ENCODE assay signal across 31 cellular contexts in the genomic region with DNA sequence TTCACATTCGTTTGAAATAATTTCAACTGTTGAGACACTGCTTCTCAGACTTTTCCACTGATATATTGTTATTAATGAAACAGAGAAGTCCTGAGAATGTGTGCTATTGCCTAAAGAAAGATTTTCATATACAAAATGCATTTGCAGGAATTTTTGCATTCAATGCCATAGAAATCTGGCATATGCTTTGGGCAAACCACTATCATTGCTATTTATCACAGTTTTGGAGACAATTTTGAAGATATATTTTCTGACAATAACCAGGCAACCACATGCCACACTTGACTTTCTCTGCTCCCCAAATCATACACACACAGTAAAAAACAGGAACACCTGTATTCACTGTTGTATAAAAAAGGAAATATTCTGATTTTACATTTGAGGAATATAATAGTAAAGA.
DNase-seq lines count a peak whose midpoint lies in the region; ATAC-seq and TF ChIP-seq lines count a peak whose summit lies in the region.
"Had no signal": no experiment of that assay in that cellular context is flagged by ENCODE, and none has a peak within 500 bp of the region (broad histone marks: within the 10 kb centered on the region; RNA-seq: fewer than 3 reads in every experiment).

No MANE protein-coding gene starts in this region.

- H2BK12ac ChIP-seq in H9 (ENCODE audit: insufficient read length, low read depth, low read length) = no peak overlapping the region

- POLR2A ChIA-PET in SK-N-SH (lab: Yijun Ruan, JAX) = no interaction called here

- no peak overlapping the region for H2AK5ac ChIP-seq in H9 (ENCODE audit: insufficient read length, low read length)

- 3% methylated on average over 1 of the region's 1 CpG for WGBS in SK-N-SH (ENCODE audit: low lambda C conversion rate)
- no CpG with 5 or more reads among the region's 1 CpG for WGBS in H9 (ENCODE audit: extremely low coverage, insufficient read length, low lambda C conversion rate)

- TF ChIP-seq CTCF in SK-N-SH (IDR thresholded peaks at IDR 0.05) = no peak
- TF ChIP-seq CTCF in H9 (conservative IDR thresholded peaks at IDR 0.05) = no peak

- no peak overlapping the region for H3K56ac ChIP-seq in H9 (ENCODE audit: insufficient read length, low read depth, low read length)

- H3K27ac ChIP-seq in SK-N-SH (ENCODE audit: low read depth in 2 of 2, low read length in 1 of 2) = no peak overlapping the region
- H3K27ac ChIP-seq in H9 (ENCODE audit: insufficient read length, low read depth, low read length) = no peak overlapping the region
- H3K27ac ChIP-seq: 22Rv1; A549; BLaER1; BLaER1 treated with 17β-estradiol and CSF1 and Interleukin-3, amounts not matched to agents 10 nM and 100 nM; C4-2B had no signal

- H3K9me3 Mint-ChIP-seq in H9 = no peaks in the 10 kb centered on the region

- peaks cover 0 to 3% of the 10 kb centered on the region in 2 experiments; a peak in 1 of 4 replicates for H3K4me1 Mint-ChIP-seq in H9
- H3K4me1 Mint-ChIP-seq: B cell; CD14-positive monocyte; CD4-positive, alpha-beta memory T cell; CD4-positive, CD25-positive, alpha-beta regulatory T cell; CD8-positive, alpha-beta memory T cell had no signal

- TF ChIP-seq EP300 in SK-N-SH (IDR thresholded peaks at IDR 0.05; ENCODE audit: borderline replicate concordance in 1 of 2, low read depth in 1 of 2, low read length in 1 of 2) = peak in 1 of 2 experiments; percentile 77; a peak in 2 of 4 replicates

- no peak overlapping the region for H2BK5ac ChIP-seq in H9 (ENCODE audit: insufficient read length, low read length)

- H2AFZ ChIP-seq in SK-N-SH (ENCODE audit: low read depth) = no peak overlapping the region
- no peak overlapping the region for H2AFZ ChIP-seq in H9 (ENCODE audit: low read length)

- H3K9ac ChIP-seq in SK-N-SH (no peak overlapping the region), H9 (ENCODE audit: extremely low read depth, insufficient read length, low read length) (no peak overlapping the region)
- H3K9ac ChIP-seq: BLaER1; BLaER1 treated with 17β-estradiol and CSF1 and Interleukin-3, amounts not matched to agents 10 nM and 100 nM had no signal

- CTCF ChIA-PET in SK-N-SH (lab: Yijun Ruan, JAX) = interaction anchor here (0.6 kb wide), 1 partner anchor 189 kb away, joined by 3 read pairs; no protein-coding TSS in a partner anchor

- H3K36me3 ChIP-seq in SK-N-SH (replicated peaks in 1 of 2; ENCODE audit: control insufficient read depth in 1 of 2, insufficient read depth in 2 of 2, low read length in 1 of 2) = no peaks in the 10 kb centered on the region
- H3K36me3 ChIP-seq: BE2C; BLaER1; BLaER1 treated with 17β-estradiol and CSF1 and Interleukin-3, amounts not matched to agents 10 nM and 100 nM had no signal

- no peaks in the 10 kb centered on the region for H3K23me2 ChIP-seq in H9 (ENCODE audit: insufficient read length, low read depth, low read length, poor library complexity, severe bottlenecking)

- DNase-seq in SK-N-SH (no peak), H9 (no peak), left lobe of liver (ENCODE audit: low spot score) (no peak)
- DNase-seq: 8988T; ACHN; AML-193; BE2C; C1 segment of cervical spinal cord; Caco-2; Calu3; CD4-positive, alpha-beta memory T cell; CD4-positive, alpha-beta T cell; CD4-positive, CD25-positive, alpha-beta regulatory T cell; CD8-positive, alpha-beta memory T cell; CD8-positive, alpha-beta T cell; COR-L47; DMS 273 treated with DMSO at 0.1 percent for 48 hours; DMS153; DMS53; DMS79; DMS79 treated with DMSO at 0.1 percent for 48 hours; DND-41; EL had no signal

- H3K36me3 Mint-ChIP-seq in H9 (ENCODE audit: insufficient read depth in 1 of 3, low read depth in 3 of 3) = no peaks in the 10 kb centered on the region
- H3K36me3 Mint-ChIP-seq: CD14-positive monocyte; CD4-positive, alpha-beta memory T cell; CD4-positive, CD25-positive, alpha-beta regulatory T cell; CD8-positive, alpha-beta memory T cell; CD8-positive, alpha-beta T cell had no signal

- no peaks in the 10 kb centered on the region; a peak in 1 of 4 replicates for H3K4me1 ChIP-seq in SK-N-SH (ENCODE audit: control insufficient read depth in 1 of 2, insufficient read depth in 2 of 2, low read depth in 1 of 2, low read length in 1 of 2)
- H3K4me1 ChIP-seq in H9 (ENCODE audit: insufficient read depth, low read length) = no peaks in the 10 kb centered on the region
- H3K4me1 ChIP-seq: A549; BE2C; BLaER1; BLaER1 treated with 17β-estradiol and CSF1 and Interleukin-3, amounts not matched to agents 10 nM and 100 nM; Caco-2 had no signal

- no peak overlapping the region for H4K91ac ChIP-seq in H9 (ENCODE audit: insufficient read length, low read depth, low read length)

- H3K79me2 ChIP-seq in SK-N-SH (ENCODE audit: insufficient read depth) (no peaks in the 10 kb centered on the region), H9 (ENCODE audit: insufficient read depth, low read length) (no peaks in the 10 kb centered on the region)

- no peak overlapping the region for H2BK20ac ChIP-seq in H9 (ENCODE audit: low read depth, low read length, poor library complexity, severe bottlenecking)

- H2BK15ac ChIP-seq in H9 (ENCODE audit: low read depth, low read length) = no peak overlapping the region

- peak overlapping the region; percentile 17 for H3T11ph ChIP-seq in H9 (ENCODE audit: low read length)

- no peak for TF ChIP-seq RAD21 in SK-N-SH (IDR thresholded peaks at IDR 0.05; ENCODE audit: low read length)

- no peaks in the 10 kb centered on the region for H4K20me1 ChIP-seq in SK-N-SH (ENCODE audit: insufficient read depth)
- no peaks in the 10 kb centered on the region for H4K20me1 ChIP-seq in H9 (ENCODE audit: control insufficient read depth, insufficient read depth, insufficient read length)
- H4K20me1 ChIP-seq: BLaER1; BLaER1 treated with 17β-estradiol and CSF1 and Interleukin-3, amounts not matched to agents 10 nM and 100 nM had no signal

- no peak overlapping the region for H3K4ac ChIP-seq in H9 (ENCODE audit: low read depth, low read length)

- H3K18ac ChIP-seq in H9 (ENCODE audit: insufficient read length, low read depth, low read length) = no peak overlapping the region

- H4K5ac ChIP-seq in H9 (ENCODE audit: insufficient read length, low read depth, low read length) = no peak overlapping the region

- H3K4me2 ChIP-seq in SK-N-SH (no peak overlapping the region), H9 (ENCODE audit: insufficient read depth, insufficient read length, low read length) (no peak overlapping the region)
- H3K4me2 ChIP-seq: A549; BLaER1; BLaER1 treated with 17β-estradiol and CSF1 and Interleukin-3, amounts not matched to agents 10 nM and 100 nM had no signal

- no peak overlapping the region for H4K8ac ChIP-seq in H9 (replicated peaks; ENCODE audit: insufficient read length, low read depth, low read length)

- H3F3A ChIP-seq in SK-N-SH (replicated peaks; ENCODE audit: insufficient read depth) = no peaks in the 10 kb centered on the region

- no peak overlapping the region for H3K27ac Mint-ChIP-seq in H9
- H3K27ac Mint-ChIP-seq: B cell; CD14-positive monocyte; CD4-positive, alpha-beta memory T cell; CD4-positive, alpha-beta T cell; CD4-positive, CD25-positive, alpha-beta regulatory T cell; CD8-positive, alpha-beta memory T cell; CD8-positive, alpha-beta T cell had no signal

- H3K9me3 ChIP-seq in SK-N-SH = 0 out of 2 replicates have a peak, but pooled peaks cover 4% of the 10 kb centered on the region
- H3K9me3 ChIP-seq in H9 (ENCODE audit: control insufficient read depth, low read depth, low read length) = no peaks in the 10 kb centered on the region
- H3K9me3 ChIP-seq: A549; BE2C; BLaER1; BLaER1 treated with 17β-estradiol and CSF1 and Interleukin-3, amounts not matched to agents 10 nM and 100 nM; Caco-2 had no signal

- H3K27me3 ChIP-seq in SK-N-SH (ENCODE audit: insufficient read depth) = no peaks in the 10 kb centered on the region
- H3K27me3 ChIP-seq in H9 (ENCODE audit: insufficient read depth, low read length) = no peaks in the 10 kb centered on the region
- H3K27me3 ChIP-seq: BE2C; BLaER1; BLaER1 treated with 17β-estradiol and CSF1 and Interleukin-3, amounts not matched to agents 10 nM and 100 nM had no signal

- H3K27me3 Mint-ChIP-seq in H9 (ENCODE audit: low read depth) = no peaks in the 10 kb centered on the region
- H3K27me3 Mint-ChIP-seq: B cell; CD4-positive, alpha-beta memory T cell; CD4-positive, alpha-beta T cell; CD4-positive, CD25-positive, alpha-beta regulatory T cell; CD8-positive, alpha-beta memory T cell had no signal

- no peaks in the 10 kb centered on the region for H3K9me2 ChIP-seq in SK-N-SH

- no peak overlapping the region for H3K4me3 ChIP-seq in SK-N-SH (ENCODE audit: low read depth in 2 of 2, low read length in 1 of 2)
- H3K4me3 ChIP-seq: A549; BLaER1; BLaER1 treated with 17β-estradiol and CSF1 and Interleukin-3, amounts not matched to agents 10 nM and 100 nM had no signal

- H2BK120ac ChIP-seq in H9 (ENCODE audit: low read depth, low read length, poor library complexity, severe bottlenecking) = no peak overlapping the region

- no peak overlapping the region for H3K4me3 Mint-ChIP-seq in H9
- H3K4me3 Mint-ChIP-seq: B cell; CD14-positive monocyte; CD4-positive, alpha-beta memory T cell; CD4-positive, alpha-beta T cell; CD4-positive, CD25-positive, alpha-beta regulatory T cell; CD8-positive, alpha-beta memory T cell; CD8-positive, alpha-beta T cell had no signal

- no peak overlapping the region for H3K23ac ChIP-seq in H9 (ENCODE audit: insufficient read length, low read depth, low read length)

- H3K14ac ChIP-seq in H9 (ENCODE audit: insufficient read depth, low read length) = no peak overlapping the region

- ATAC-seq in SK-N-SH treated with all-trans-retinoic acid at 6 μM for 48 hours (no peak), left lobe of liver (no peak)
- ATAC-seq: A549; CD8-positive, alpha-beta T cell had no signal

- H3K79me1 ChIP-seq in H9 (ENCODE audit: insufficient read depth, low read depth, low read length, poor library complexity, severe bottlenecking) = no peaks in the 10 kb centered on the region

TF ChIP-seq in SK-N-SH, 30 proteins besides CTCF, POLR2A, EP300 and RAD21:
- peak; percentile 79 for TF ChIP-seq RCOR1 (IDR thresholded peaks at IDR 0.05; ENCODE audit: low read length)
- TF ChIP-seq FOSL2 (IDR thresholded peaks at IDR 0.05; ENCODE audit: borderline replicate concordance, low read depth) = no peak
- TF ChIP-seq GATA2 (CRISPR knock-in tag; IDR thresholded peaks at IDR 0.05) = peak; percentile 73
- peak; percentile 48 for TF ChIP-seq CHD2 (IDR thresholded peaks at IDR 0.05; ENCODE audit: low read length, partially characterized antibody)

TF ChIP-seq in SK-N-SH treated with all-trans-retinoic acid at 6 μM for 48 hours, 23 proteins besides CTCF, POLR2A, EP300 and RAD21 (continues in another document):
- TF ChIP-seq ESRRG (CRISPR knock-in tag; IDR thresholded peaks at IDR 0.05) (no peak), ARNTL (CRISPR knock-in tag; IDR thresholded peaks at IDR 0.05; ENCODE audit: borderline replicate concordance, low read depth) (no peak)
